Comparison of ENCODE assay signal across 8 cellular contexts in the genomic region with DNA sequence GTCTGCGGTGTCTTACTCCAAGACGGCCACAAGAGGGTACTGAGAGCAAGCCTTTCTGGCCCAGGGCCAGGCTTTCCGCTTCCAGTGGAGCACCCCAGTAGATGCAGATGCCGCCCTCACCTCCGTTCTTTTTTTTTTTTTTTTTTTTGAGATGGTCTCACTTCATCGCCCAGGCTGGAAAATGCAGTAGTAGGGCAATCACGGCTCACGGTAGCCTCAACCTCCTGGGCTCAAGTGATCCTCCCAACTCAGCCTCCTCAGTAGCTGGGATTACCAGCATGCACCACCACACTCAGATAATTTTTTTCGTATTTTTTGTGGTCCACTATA. TPM values are rescaled to one million over a fixed set of nuclear protein-coding genes. Genes with fewer than 3 reads are reported as not detected.
DNase-seq lines count a peak whose midpoint lies in the region; ATAC-seq and TF ChIP-seq lines count a peak whose summit lies in the region.

No MANE protein-coding gene starts in this region.

- intact Hi-C loops in left lung (cut with DNase I), result no loop called here

- DNase-seq in ELF-1 (ENCODE audit: low read depth, low spot score), result peak; percentile 82
- DNase-seq in NCI-H460 (ENCODE audit: extremely low read depth, low read depth), result peak; percentile 80
- DNase-seq in activated CD4-positive, CD25-positive, alpha-beta regulatory T cell treated with anti-CD3 and anti-CD28 coated beads, Interleukin-2, amount 50 U/mL, for 72 hours, result peak; percentile 55
- peak; percentile 86 for DNase-seq in cerebellum (ENCODE audit: low spot score)
- peak; percentile 82 to 91 for DNase-seq in left lung
- peak; percentile 64 to 76 for DNase-seq in stimulated activated CD4-positive, alpha-beta T cell treated with anti-CD3 and anti-CD28 coated beads, Interleukin-4, amount 100 ng/mL, for 4 hours

- peaks cover 3 to 16% of the 10 kb centered on the region in 2 donors for H3K4me1 ChIP-seq in left lung

- H3K27me3 ChIP-seq in left lung, result peaks cover 0 to 32% of the 10 kb centered on the region in 2 donors

- H3K9me3 ChIP-seq in left lung, result no peaks in the 10 kb centered on the region

- H3K36me3 ChIP-seq in left lung, result no peaks in the 10 kb centered on the region

- TF ChIP-seq CTCF in left lung (IDR thresholded peaks at IDR 0.05), result peak; percentile 74

- ATAC-seq in HG03159 (IDR thresholded peaks at IDR 0.05; ENCODE audit: unreplicated experiment) (peak; percentile 57), left lung (peak; percentile 58), GM19023 (IDR thresholded peaks at IDR 0.05; ENCODE audit: unreplicated experiment) (no peak)

- H3K4me3 ChIP-seq in left lung, result no peak overlapping the region

- H3K27ac ChIP-seq in left lung, result no peak overlapping the region

RNA-seq across cellular contexts. Expression of gene LBHD2, which starts 5.6 kb away (rescaled TPM):
- not detected in 2 replicates for total RNA-seq in NCI-H460 (2014; rRNA removed; shearing (Covaris generic))
- polyA plus RNA-seq in NCI-H460 (2014; cell fraction: nucleus; rRNA removed), result not detected in 2 replicates
- total RNA-seq in cerebellum, result not detected
- not detected for total RNA-seq in left lung

RNA-seq across cellular contexts. Expression of gene EXOC3L4, which starts 16.1 kb away (rescaled TPM):
- 0.72 and 1.8 TPM in 2 replicates for total RNA-seq in NCI-H460 (2014; rRNA removed; shearing (Covaris generic))
- polyA plus RNA-seq in NCI-H460 (2014; cell fraction: nucleus; rRNA removed), result 4.9 and 23.1 TPM in 2 replicates
- 0.36 TPM for total RNA-seq in cerebellum
- total RNA-seq in left lung, result 1 to 10 TPM; 3.0 to 4.0 TPM

RNA-seq across cellular contexts. Expression of gene CDC42BPB, which starts 21.0 kb away (rescaled TPM):
- 49.8 and 54.9 TPM in 2 replicates for total RNA-seq in NCI-H460 (2014; rRNA removed; shearing (Covaris generic))
- 60.8 and 89.8 TPM in 2 replicates for polyA plus RNA-seq in NCI-H460 (2014; cell fraction: nucleus; rRNA removed)
- 102 TPM for total RNA-seq in cerebellum
- total RNA-seq in left lung, result 10 to 100 TPM; 79.8 to 79.9 TPM

RNA-seq across cellular contexts. Expression of gene TNFAIP2, which starts 44.9 kb away (rescaled TPM):
- 383 and 397 TPM in 2 replicates for total RNA-seq in NCI-H460 (2014; rRNA removed; shearing (Covaris generic))
- polyA plus RNA-seq in NCI-H460 (2014; cell fraction: nucleus; rRNA removed), result 867 and 904 TPM in 2 replicates
- total RNA-seq in cerebellum (8.6 TPM), left lung (100 to 1,000 TPM in 1 of 2 donors, 10 to 100 TPM in 1; 76.5 to 237 TPM)
